ENCODE assay signal across 1 cellular context in the genomic region with DNA sequence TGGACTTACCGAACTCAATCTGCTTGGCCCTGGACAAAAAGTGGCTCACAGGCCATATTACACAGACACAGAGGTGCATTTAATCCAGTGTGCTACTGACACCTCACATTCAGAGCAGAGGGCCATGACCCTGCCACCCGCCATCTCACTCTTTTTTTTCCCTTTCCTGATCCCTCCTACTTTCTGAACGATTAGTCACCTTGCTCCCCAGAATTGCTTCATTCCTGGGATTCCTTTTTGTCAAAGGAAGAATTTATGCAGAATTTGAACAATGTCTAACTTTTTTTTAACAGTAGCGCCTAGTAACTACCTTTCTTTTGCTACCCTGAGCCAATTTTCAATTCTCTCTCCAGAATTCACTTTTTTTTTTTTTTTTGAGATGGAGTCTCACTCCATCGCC.
TF ChIP-seq lines count a peak whose summit lies in the region.

No MANE protein-coding gene starts in this region.

TF ChIP-seq in endothelial cell of umbilical vein, 7 proteins besides CTCF, POLR2A, EP300 and RAD21:
- TF ChIP-seq FOS (IDR thresholded peaks at IDR 0.05; ENCODE audit: borderline replicate concordance, insufficient read depth, low read length) (peak; percentile 37), POLR2AphosphoS5 (IDR thresholded peaks at IDR 0.05; ENCODE audit: insufficient read depth, low read depth, low read length) (no peak), EZH2 (IDR thresholded peaks at IDR 0.05; ENCODE audit: borderline replicate concordance, low read depth, low read length, severe bottlenecking) (no peak)
